ENCODE assay signal across 20 cellular contexts in genomic region chr9:101226803-101227202, GRCh38.
DNase-seq lines count a peak whose midpoint lies in the region; ATAC-seq and TF ChIP-seq lines count a peak whose summit lies in the region.
"Had no signal": no experiment of that assay in that cellular context is flagged by ENCODE, and none has a peak within 500 bp of the region (broad histone marks: within the 10 kb centered on the region; RNA-seq: fewer than 3 reads in every experiment).

No MANE protein-coding gene starts in this region.

- no peaks in the 10 kb centered on the region for H3K27me3 Mint-ChIP-seq in WTC11 (ENCODE audit: low read depth)

- no peak for TF ChIP-seq POLR2A in heart left ventricle (IDR thresholded peaks at IDR 0.05)

- ATAC-seq in WTC11 (peak; percentile 82), heart left ventricle (no peak)
- ATAC-seq: CD8-positive, alpha-beta T cell; Panc1 had no signal

- intact Hi-C loops in heart left ventricle (cut with DNase I) = no loop called here
- intact Hi-C loops in head of caudate nucleus (cut with DNase I) = no loop called here

- no peaks in the 10 kb centered on the region for H3K9me3 Mint-ChIP-seq in WTC11
- H3K9me3 Mint-ChIP-seq: CD8-positive, alpha-beta T cell had no signal

- H3K27ac Mint-ChIP-seq in WTC11 = no peak overlapping the region
- H3K27ac Mint-ChIP-seq: CD8-positive, alpha-beta T cell had no signal

- peaks cover 0 to 4% (median 0%) of the 10 kb centered on the region in 12 donors for H3K9me3 ChIP-seq in heart left ventricle
- H3K9me3 ChIP-seq: BE2C, HAP-1 had no signal

- H3K4me1 Mint-ChIP-seq in WTC11 = peaks cover 23% of the 10 kb centered on the region

- 0 out of 2 replicates have a peak, but pooled peaks have one; percentile 6 for TF ChIP-seq CTCF in C4-2B (conservative IDR thresholded peaks at IDR 0.05)
- TF ChIP-seq CTCF in WTC11 (IDR thresholded peaks at IDR 0.05) = no peak
- TF ChIP-seq CTCF in heart left ventricle (IDR thresholded peaks at IDR 0.05) = no peak

- no peaks in the 10 kb centered on the region for H3K36me3 ChIP-seq in heart left ventricle
- H3K36me3 ChIP-seq: BE2C, HAP-1 had no signal

- no peak overlapping the region for H3K27ac ChIP-seq in C4-2B
- H3K27ac ChIP-seq in heart left ventricle = no peak overlapping the region

- H3K4me1 ChIP-seq in heart left ventricle = no peaks in the 10 kb centered on the region
- H3K4me1 ChIP-seq: BE2C had no signal

- POLR2A ChIA-PET in WTC11 (lab: Charles Lee) = no interaction called here

- H3K36me3 Mint-ChIP-seq in WTC11 = no peaks in the 10 kb centered on the region
- H3K36me3 Mint-ChIP-seq: CD8-positive, alpha-beta T cell had no signal

- DNase-seq in HuH-7 (ENCODE audit: low spot score) (peak; percentile 2), WTC11 (ENCODE audit: low spot score) (peak; percentile 15), iPS-NIHi11 (ENCODE audit: low spot score) (peak; percentile 7), NCI-H2081 treated with DMSO at 0.1 percent for 48 hours (lab: John Stamatoyannopoulos, UW) (no peak), EL (no peak), heart left ventricle (no peak), head of caudate nucleus (no peak)
- DNase-seq: 8988T; BE2C; CD8-positive, alpha-beta T cell; IMR-90; MV-4-11; NCI-H1436; NCI-H2029; NCI-H510A; NCI-H774; SW 1271 had no signal

- CTCF ChIA-PET in WTC11 (lab: Charles Lee) = interaction anchor here (0.8 to 1.4 kb wide), 4 partner anchors 8 to 108 kb away, joined by 3 to 6 read pairs (median 6); no protein-coding TSS in a partner anchor

- no peak overlapping the region for H3K4me3 Mint-ChIP-seq in WTC11
- H3K4me3 Mint-ChIP-seq: CD8-positive, alpha-beta T cell had no signal

- H3K27me3 ChIP-seq in heart left ventricle = no peaks in the 10 kb centered on the region
- H3K27me3 ChIP-seq: BE2C had no signal

- 72 to 87% (median 81%) methylated on average over 3 of the region's 3 CpGs for WGBS in heart left ventricle, 4 donors

- H3K4me3 ChIP-seq in heart left ventricle = no peak overlapping the region
- H3K4me3 ChIP-seq: HAP-1 had no signal

TF ChIP-seq in WTC11, 78 proteins besides CTCF, POLR2A, EP300 and RAD21:
- TF ChIP-seq, protein P1, sequence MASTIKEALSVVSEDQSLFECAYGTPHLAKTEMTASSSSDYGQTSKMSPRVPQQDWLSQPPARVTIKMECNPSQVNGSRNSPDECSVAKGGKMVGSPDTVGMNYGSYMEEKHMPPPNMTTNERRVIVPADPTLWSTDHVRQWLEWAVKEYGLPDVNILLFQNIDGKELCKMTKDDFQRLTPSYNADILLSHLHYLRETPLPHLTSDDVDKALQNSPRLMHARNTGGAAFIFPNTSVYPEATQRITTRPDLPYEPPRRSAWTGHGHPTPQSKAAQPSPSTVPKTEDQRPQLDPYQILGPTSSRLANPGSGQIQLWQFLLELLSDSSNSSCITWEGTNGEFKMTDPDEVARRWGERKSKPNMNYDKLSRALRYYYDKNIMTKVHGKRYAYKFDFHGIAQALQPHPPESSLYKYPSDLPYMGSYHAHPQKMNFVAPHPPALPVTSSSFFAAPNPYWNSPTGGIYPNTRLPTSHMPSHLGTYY (CRISPR knock-in tag; IDR thresholded peaks at IDR 0.05) = no peak

Comparison
In these comparisons a context has a peak if more than half of its experiments do, and no peak if none do; other contexts are left out.
1. DNase-seq: peak in HuH-7 (single experiment), WTC11 (single experiment) and iPS-NIHi11 (single experiment); none in NCI-H2081 treated with DMSO at 0.1 percent for 48 hours (single experiment), EL (single experiment), heart left ventricle (0 of 5) and head of caudate nucleus (0 of 42).